Comparison of ENCODE assay signal across 1 cellular context in the genomic region with DNA sequence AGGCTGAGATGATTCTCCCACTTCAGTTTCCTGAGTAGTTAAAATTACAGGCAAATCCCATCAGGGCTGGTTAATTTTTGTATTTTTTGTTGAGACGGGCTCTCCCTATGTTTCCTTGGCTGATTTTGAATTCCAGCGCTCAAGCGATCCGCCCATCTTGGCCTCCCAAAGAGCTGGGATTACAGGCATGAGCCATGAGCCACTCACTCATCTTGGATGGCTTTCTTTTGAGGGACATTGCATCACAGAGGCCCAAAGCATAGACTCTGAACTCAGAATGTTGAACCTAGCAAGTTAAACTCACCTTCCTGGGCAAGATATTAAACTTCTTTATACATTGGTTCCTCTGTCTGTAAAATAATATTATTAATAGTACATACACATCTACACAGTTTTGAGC.
A peak's percentile ranks its signal among the peaks of the same experiment; 100 is the strongest.
TF ChIP-seq lines count a peak whose summit lies in the region.

No MANE protein-coding gene starts in this region.

TF ChIP-seq in HepG2, 621 proteins besides CTCF, POLR2A, EP300 and RAD21 (continued from another document):
- TF ChIP-seq, protein P1, sequence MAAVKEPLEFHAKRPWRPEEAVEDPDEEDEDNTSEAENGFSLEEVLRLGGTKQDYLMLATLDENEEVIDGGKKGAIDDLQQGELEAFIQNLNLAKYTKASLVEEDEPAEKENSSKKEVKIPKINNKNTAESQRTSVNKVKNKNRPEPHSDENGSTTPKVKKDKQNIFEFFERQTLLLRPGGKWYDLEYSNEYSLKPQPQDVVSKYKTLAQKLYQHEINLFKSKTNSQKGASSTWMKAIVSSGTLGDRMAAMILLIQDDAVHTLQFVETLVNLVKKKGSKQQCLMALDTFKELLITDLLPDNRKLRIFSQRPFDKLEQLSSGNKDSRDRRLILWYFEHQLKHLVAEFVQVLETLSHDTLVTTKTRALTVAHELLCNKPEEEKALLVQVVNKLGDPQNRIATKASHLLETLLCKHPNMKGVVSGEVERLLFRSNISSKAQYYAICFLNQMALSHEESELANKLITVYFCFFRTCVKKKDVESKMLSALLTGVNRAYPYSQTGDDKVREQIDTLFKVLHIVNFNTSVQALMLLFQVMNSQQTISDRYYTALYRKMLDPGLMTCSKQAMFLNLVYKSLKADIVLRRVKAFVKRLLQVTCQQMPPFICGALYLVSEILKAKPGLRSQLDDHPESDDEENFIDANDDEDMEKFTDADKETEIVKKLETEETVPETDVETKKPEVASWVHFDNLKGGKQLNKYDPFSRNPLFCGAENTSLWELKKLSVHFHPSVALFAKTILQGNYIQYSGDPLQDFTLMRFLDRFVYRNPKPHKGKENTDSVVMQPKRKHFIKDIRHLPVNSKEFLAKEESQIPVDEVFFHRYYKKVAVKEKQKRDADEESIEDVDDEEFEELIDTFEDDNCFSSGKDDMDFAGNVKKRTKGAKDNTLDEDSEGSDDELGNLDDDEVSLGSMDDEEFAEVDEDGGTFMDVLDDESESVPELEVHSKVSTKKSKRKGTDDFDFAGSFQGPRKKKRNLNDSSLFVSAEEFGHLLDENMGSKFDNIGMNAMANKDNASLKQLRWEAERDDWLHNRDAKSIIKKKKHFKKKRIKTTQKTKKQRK (IDR thresholded peaks at IDR 0.05; ENCODE audit: low read length): no peak
- TF ChIP-seq PRPF4 (IDR thresholded peaks at IDR 0.05; ENCODE audit: low read depth, low read length, poor library complexity, severe bottlenecking) (no peak), JUND (CRISPR knock-in tag; IDR thresholded peaks at IDR 0.05) (no peak), ZNF331 (CRISPR knock-in tag; IDR thresholded peaks at IDR 0.05) (peak; percentile 53; the same call in 1 of the 2 replicates), ZNF292 (CRISPR knock-in tag; IDR thresholded peaks at IDR 0.05; ENCODE audit: borderline replicate concordance, low read depth) (no peak), POGZ (CRISPR knock-in tag; IDR thresholded peaks at IDR 0.05) (peak; percentile 52; the same call in 1 of the 2 replicates), ZNF510 (CRISPR knock-in tag; IDR thresholded peaks at IDR 0.05; ENCODE audit: low read depth) (no peak), CBFB (CRISPR knock-in tag; IDR thresholded peaks at IDR 0.05) (no peak), ZFP82 (CRISPR knock-in tag; IDR thresholded peaks at IDR 0.05; ENCODE audit: borderline replicate concordance) (no peak), ZNF670 (CRISPR knock-in tag; IDR thresholded peaks at IDR 0.05; ENCODE audit: borderline replicate concordance) (no peak), TBP (CRISPR knock-in tag; IDR thresholded peaks at IDR 0.05) (no peak), ZMYM4 (CRISPR knock-in tag; IDR thresholded peaks at IDR 0.05) (0 out of 2 replicates have a peak, but pooled peaks have one; percentile 35)
- TF ChIP-seq, protein P2, sequence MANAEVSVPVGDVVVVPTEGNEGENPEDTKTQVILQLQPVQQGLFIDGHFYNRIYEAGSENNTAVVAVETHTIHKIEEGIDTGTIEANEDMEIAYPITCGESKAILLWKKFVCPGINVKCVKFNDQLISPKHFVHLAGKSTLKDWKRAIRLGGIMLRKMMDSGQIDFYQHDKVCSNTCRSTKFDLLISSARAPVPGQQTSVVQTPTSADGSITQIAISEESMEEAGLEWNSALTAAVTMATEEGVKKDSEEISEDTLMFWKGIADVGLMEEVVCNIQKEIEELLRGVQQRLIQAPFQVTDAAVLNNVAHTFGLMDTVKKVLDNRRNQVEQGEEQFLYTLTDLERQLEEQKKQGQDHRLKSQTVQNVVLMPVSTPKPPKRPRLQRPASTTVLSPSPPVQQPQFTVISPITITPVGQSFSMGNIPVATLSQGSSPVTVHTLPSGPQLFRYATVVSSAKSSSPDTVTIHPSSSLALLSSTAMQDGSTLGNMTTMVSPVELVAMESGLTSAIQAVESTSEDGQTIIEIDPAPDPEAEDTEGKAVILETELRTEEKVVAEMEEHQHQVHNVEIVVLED (CRISPR knock-in tag; IDR thresholded peaks at IDR 0.05; ENCODE audit: borderline replicate concordance): no peak
- TF ChIP-seq, protein P3, sequence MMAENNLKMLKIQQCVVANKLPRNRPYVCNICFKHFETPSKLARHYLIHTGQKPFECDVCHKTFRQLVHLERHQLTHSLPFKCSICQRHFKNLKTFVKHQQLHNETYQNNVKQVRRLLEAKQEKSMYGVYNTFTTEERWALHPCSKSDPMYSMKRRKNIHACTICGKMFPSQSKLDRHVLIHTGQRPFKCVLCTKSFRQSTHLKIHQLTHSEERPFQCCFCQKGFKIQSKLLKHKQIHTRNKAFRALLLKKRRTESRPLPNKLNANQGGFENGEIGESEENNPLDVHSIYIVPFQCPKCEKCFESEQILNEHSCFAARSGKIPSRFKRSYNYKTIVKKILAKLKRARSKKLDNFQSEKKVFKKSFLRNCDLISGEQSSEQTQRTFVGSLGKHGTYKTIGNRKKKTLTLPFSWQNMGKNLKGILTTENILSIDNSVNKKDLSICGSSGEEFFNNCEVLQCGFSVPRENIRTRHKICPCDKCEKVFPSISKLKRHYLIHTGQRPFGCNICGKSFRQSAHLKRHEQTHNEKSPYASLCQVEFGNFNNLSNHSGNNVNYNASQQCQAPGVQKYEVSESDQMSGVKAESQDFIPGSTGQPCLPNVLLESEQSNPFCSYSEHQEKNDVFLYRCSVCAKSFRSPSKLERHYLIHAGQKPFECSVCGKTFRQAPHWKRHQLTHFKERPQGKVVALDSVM (CRISPR knock-in tag; IDR thresholded peaks at IDR 0.05): no peak
- TF ChIP-seq, protein P4, sequence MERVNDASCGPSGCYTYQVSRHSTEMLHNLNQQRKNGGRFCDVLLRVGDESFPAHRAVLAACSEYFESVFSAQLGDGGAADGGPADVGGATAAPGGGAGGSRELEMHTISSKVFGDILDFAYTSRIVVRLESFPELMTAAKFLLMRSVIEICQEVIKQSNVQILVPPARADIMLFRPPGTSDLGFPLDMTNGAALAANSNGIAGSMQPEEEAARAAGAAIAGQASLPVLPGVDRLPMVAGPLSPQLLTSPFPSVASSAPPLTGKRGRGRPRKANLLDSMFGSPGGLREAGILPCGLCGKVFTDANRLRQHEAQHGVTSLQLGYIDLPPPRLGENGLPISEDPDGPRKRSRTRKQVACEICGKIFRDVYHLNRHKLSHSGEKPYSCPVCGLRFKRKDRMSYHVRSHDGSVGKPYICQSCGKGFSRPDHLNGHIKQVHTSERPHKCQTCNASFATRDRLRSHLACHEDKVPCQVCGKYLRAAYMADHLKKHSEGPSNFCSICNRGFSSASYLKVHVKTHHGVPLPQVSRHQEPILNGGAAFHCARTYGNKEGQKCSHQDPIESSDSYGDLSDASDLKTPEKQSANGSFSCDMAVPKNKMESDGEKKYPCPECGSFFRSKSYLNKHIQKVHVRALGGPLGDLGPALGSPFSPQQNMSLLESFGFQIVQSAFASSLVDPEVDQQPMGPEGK (CRISPR knock-in tag; IDR thresholded peaks at IDR 0.05): no peak
- TF ChIP-seq, protein P5, sequence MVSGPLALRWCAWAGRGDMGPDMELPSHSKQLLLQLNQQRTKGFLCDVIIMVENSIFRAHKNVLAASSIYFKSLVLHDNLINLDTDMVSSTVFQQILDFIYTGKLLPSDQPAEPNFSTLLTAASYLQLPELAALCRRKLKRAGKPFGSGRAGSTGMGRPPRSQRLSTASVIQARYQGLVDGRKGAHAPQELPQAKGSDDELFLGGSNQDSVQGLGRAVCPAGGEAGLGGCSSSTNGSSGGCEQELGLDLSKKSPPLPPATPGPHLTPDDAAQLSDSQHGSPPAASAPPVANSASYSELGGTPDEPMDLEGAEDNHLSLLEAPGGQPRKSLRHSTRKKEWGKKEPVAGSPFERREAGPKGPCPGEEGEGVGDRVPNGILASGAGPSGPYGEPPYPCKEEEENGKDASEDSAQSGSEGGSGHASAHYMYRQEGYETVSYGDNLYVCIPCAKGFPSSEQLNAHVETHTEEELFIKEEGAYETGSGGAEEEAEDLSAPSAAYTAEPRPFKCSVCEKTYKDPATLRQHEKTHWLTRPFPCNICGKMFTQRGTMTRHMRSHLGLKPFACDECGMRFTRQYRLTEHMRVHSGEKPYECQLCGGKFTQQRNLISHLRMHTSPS (CRISPR knock-in tag; IDR thresholded peaks at IDR 0.05; ENCODE audit: low read depth): no peak
- TF ChIP-seq, protein P6, sequence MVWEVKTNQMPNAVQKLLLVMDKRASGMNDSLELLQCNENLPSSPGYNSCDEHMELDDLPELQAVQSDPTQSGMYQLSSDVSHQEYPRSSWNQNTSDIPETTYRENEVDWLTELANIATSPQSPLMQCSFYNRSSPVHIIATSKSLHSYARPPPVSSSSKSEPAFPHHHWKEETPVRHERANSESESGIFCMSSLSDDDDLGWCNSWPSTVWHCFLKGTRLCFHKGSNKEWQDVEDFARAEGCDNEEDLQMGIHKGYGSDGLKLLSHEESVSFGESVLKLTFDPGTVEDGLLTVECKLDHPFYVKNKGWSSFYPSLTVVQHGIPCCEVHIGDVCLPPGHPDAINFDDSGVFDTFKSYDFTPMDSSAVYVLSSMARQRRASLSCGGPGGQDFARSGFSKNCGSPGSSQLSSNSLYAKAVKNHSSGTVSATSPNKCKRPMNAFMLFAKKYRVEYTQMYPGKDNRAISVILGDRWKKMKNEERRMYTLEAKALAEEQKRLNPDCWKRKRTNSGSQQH (CRISPR knock-in tag; IDR thresholded peaks at IDR 0.05; ENCODE audit: low read depth): no peak
TF ChIP-seq in HepG2: peak in this region for 11.
